In genomic region chr11:16356057-16356750, GRCh38 we compare ENCODE assay signal across 10 cellular contexts. TPM values are rescaled to one million over a fixed set of nuclear protein-coding genes. Genes with fewer than 3 reads are reported as not detected.
A peak's percentile ranks its signal among the peaks of the same experiment; 100 is the strongest.
DNase-seq lines count a peak whose midpoint lies in the region; TF ChIP-seq lines count a peak whose summit lies in the region.
"Had no signal": no experiment of that assay in that cellular context is flagged by ENCODE, and none has a peak within 500 bp of the region (broad histone marks: within the 10 kb centered on the region; RNA-seq: fewer than 3 reads in every experiment).

Gene SOX6 (minus strand): TSS chr11:16356546. CDS start chr11:16341248, 15,298 bp downstream.

- DNase-seq in HS-27A (ENCODE audit: low read depth) (peak; percentile 23), hepatic stellate cell (ENCODE audit: low spot score) (peak; percentile 1), retinal pigment epithelial cell (ENCODE audit: low read depth) (peak; percentile 25), SKM-1 (lab: John Stamatoyannopoulos, UW; ENCODE audit: unreplicated experiment) (no peak), dermis blood vessel endothelial cell (no peak), DMS79 treated with DMSO at 0.1 percent for 48 hours (lab: John Stamatoyannopoulos, UW) (no peak), NCI-H526 treated with DMSO at 0.1 percent for 48 hours (lab: John Stamatoyannopoulos, UW) (no peak)
- DNase-seq: activated CD4-positive, alpha-beta T cell treated with anti-CD3 and anti-CD28 coated beads for 1 hour had no signal

- peak within 1 kb of the TSS; percentile 38 for H3K27ac ChIP-seq in angular gyrus (ENCODE audit: low read depth, low read length)
- H3K27ac ChIP-seq: parathyroid adenoma had no signal

- H3K4me3 ChIP-seq in retinal pigment epithelial cell (ENCODE audit: low read length): no peak within 1 kb of the TSS

- no peak for TF ChIP-seq CTCF in retinal pigment epithelial cell (conservative IDR thresholded peaks at IDR 0.05; ENCODE audit: low read depth, low read length)

RNA-seq across cellular contexts. Expression of gene SOX6, which starts in this region (rescaled TPM):
- total RNA-seq in dermis blood vessel endothelial cell: under 0.01 and 0.09 TPM in 2 replicates

Comparison
In these comparisons a context has a peak if more than half of its experiments do, and no peak if none do; other contexts are left out.
1. DNase-seq: peak in HS-27A (single experiment), hepatic stellate cell (single experiment) and retinal pigment epithelial cell (single experiment); none in SKM-1 (single experiment), dermis blood vessel endothelial cell (single experiment), DMS79 treated with DMSO at 0.1 percent for 48 hours (single experiment) and NCI-H526 treated with DMSO at 0.1 percent for 48 hours (single experiment).